Comparison of ENCODE assay signal across 19 cellular contexts in the genomic region with DNA sequence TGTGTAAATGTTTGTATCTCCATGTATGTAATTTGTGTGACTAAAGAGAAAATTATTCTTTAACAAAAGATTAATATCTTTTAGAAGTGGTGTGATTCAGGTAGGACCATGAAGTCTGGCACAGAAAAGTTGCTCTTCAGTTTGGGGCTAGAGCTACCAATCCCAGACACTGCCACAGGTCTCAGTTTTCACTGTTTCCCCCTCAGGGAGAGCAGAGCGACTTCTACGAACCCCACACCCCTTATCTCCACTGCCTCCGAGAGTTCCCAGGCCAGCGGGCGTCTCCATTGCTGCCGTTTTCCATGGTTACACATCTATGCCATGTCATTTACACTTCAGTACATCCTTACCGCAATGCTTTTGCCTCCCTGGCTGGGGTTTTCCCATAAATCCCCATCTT.
"Had no signal": no experiment of that assay in that cellular context is flagged by ENCODE, and none has a peak within 500 bp of the region (broad histone marks: within the 10 kb centered on the region; RNA-seq: fewer than 3 reads in every experiment).

No MANE protein-coding gene starts in this region.

- H3K4me3 ChIP-seq: body of pancreas, lower lobe of right lung, uterus had no signal

- DNase-seq: activated CD4-positive, alpha-beta T cell treated with anti-CD3 and anti-CD28 coated beads for 4 hours; activated CD8-positive, alpha-beta memory T cell treated with anti-CD3 and anti-CD28 coated beads, Interleukin-2, amount 50 U/mL, for 4 hours; activated CD8-positive, alpha-beta T cell treated with anti-CD3 and anti-CD28 coated beads, Interleukin-2, amount 10 ng/mL, durations not matched to agents 7 days and 5 days; activated gamma-delta T cell treated with Interleukin-2 at 50 U/mL for 16 hours; amniotic stem cell; body of pancreas; effector CD8-positive, alpha-beta T cell; left colon; lower lobe of right lung; stimulated activated CD4-positive, alpha-beta T cell treated with anti-CD3 and anti-CD28 coated beads, Interleukin-2, amount 100 ng/mL, for 48 hours; stimulated activated naive B cell treated with anti-CD40 and anti-IgM and Interleukin-4, amounts not matched to agents 10 μg/mL and 1 μg/mL and 100 μg/mL, for 72 hours; T-helper 17 cell; uterus had no signal

- ATAC-seq: activated CD8-positive, alpha-beta T cell treated with anti-CD3 and anti-CD28 coated beads, Interleukin-2, amount 10 ng/mL, durations not matched to agents 7 days and 5 days; body of pancreas; left colon; lower lobe of right lung; stimulated activated naive B cell treated with anti-CD40 and anti-IgM and Interleukin-4, amounts not matched to agents 10 μg/mL and 1 μg/mL and 100 μg/mL, for 72 hours; T-helper 17 cell had no signal

- H3K27ac Mint-ChIP-seq: activated CD8-positive, alpha-beta T cell treated with anti-CD3 and anti-CD28 coated beads, Interleukin-2, amount 10 ng/mL, durations not matched to agents 7 days and 5 days; activated naive CD8-positive, alpha-beta T cell; stimulated activated naive B cell treated with anti-CD40 and anti-IgM and Interleukin-4, amounts not matched to agents 10 μg/mL and 1 μg/mL and 100 μg/mL, for 72 hours; T-helper 17 cell had no signal

- H3K9me3 ChIP-seq: body of pancreas, lower lobe of right lung, neutrophil, uterus had no signal

- H3K36me3 ChIP-seq: lower lobe of right lung, neutrophil, tibial nerve, uterus had no signal

- H3K4me3 Mint-ChIP-seq: activated CD8-positive, alpha-beta T cell treated with anti-CD3 and anti-CD28 coated beads, Interleukin-2, amount 10 ng/mL, durations not matched to agents 7 days and 5 days; activated naive CD8-positive, alpha-beta T cell; central memory CD8-positive, alpha-beta T cell; stimulated activated naive B cell treated with anti-CD40 and anti-IgM and Interleukin-4, amounts not matched to agents 10 μg/mL and 1 μg/mL and 100 μg/mL, for 72 hours; T-helper 17 cell had no signal

- H3K9me3 Mint-ChIP-seq: central memory CD8-positive, alpha-beta T cell had no signal

- H3K4me1 ChIP-seq: parathyroid adenoma, uterus had no signal

- H2AFZ ChIP-seq: parathyroid adenoma had no signal

- H3K27ac ChIP-seq: body of pancreas, coronary artery, lower lobe of right lung, neutrophil, parathyroid adenoma, tibial nerve, uterus had no signal

- H3K36me3 Mint-ChIP-seq: activated naive CD8-positive, alpha-beta T cell; stimulated activated naive B cell treated with anti-CD40 and anti-IgM and Interleukin-4, amounts not matched to agents 10 μg/mL and 1 μg/mL and 100 μg/mL, for 72 hours had no signal

- H3K79me2 ChIP-seq: parathyroid adenoma had no signal

- H3K9ac ChIP-seq: parathyroid adenoma had no signal
